ENCODE assay signal across 20 cellular contexts in the genomic region with DNA sequence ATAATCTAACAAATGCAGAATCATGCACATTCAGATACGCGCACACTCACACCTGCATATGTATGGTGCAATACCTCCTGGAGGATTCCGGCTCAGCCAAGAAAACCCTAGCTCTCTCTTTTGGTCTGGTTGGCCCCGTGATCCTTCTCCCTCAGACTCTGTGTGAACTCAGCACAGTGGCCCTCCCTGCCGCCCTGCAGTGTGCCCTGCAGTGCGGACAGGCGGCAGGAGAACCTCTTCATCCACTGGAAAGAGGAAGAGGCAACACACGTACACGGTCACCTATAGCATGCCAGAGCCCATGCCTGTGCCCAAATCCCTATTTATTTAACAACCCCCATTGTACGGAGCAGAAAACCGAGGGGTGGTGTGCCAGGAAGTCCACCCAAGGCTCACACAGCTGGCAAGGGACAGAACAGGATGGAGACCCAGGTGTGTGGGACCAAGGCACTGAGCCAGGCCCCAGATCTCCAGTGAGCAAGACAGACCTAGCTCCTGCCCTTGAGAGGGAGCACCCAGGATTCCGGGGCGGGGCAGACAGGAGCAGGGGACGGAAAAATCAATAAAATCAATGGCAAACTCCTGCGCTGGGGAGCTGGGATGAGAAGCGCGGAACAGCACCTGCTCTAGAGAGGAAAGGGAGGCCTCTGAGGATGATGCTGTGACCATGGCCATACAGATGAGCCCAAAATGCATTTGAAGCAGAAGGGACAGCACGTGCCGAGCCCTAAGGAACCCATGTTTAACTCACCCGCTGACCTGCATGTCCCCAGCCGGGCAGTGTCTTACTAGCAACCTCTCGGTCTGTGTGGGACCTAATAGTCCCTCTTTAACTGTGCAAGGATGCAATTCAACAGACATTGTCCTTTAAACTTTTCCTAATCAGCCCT. TPM values are rescaled to one million over a fixed set of nuclear protein-coding genes. Genes with fewer than 3 reads are reported as not detected.
A peak's percentile ranks its signal among the peaks of the same experiment; 100 is the strongest.
DNase-seq lines count a peak whose midpoint lies in the region; ATAC-seq and TF ChIP-seq lines count a peak whose summit lies in the region.
"Had no signal": no experiment of that assay in that cellular context is flagged by ENCODE, and none has a peak within 500 bp of the region (broad histone marks: within the 10 kb centered on the region; RNA-seq: fewer than 3 reads in every experiment).

No MANE protein-coding gene starts in this region.

- POLR2A ChIA-PET in WTC11 (lab: Charles Lee): no interaction called here

- H3K27me3 Mint-ChIP-seq in WTC11 (ENCODE audit: low read depth) (peaks cover 19% of the 10 kb centered on the region), progenitor cell of endocrine pancreas (peaks cover 28% of the 10 kb centered on the region)

- H3K36me3 Mint-ChIP-seq in WTC11 (no peaks in the 10 kb centered on the region), progenitor cell of endocrine pancreas (ENCODE audit: insufficient read depth) (no peaks in the 10 kb centered on the region)
- H3K36me3 Mint-ChIP-seq: activated naive CD4-positive, alpha-beta T cell treated with anti-CD3 and anti-CD28 coated beads, Interleukin-2, amount 50 U/mL, for 72 hours; immature natural killer cell had no signal

- H3K4me1 Mint-ChIP-seq in WTC11: peaks cover 30% of the 10 kb centered on the region
- H3K4me1 Mint-ChIP-seq in progenitor cell of endocrine pancreas (ENCODE audit: low read depth): peaks cover 31% of the 10 kb centered on the region
- H3K4me1 Mint-ChIP-seq: immature natural killer cell had no signal

- no peak for ATAC-seq in WTC11
- peak; percentile 64 for ATAC-seq in left lobe of liver
- ATAC-seq: activated naive CD4-positive, alpha-beta T cell treated with anti-CD3 and anti-CD28 coated beads, Interleukin-2, amount 50 U/mL, for 72 hours; activated T-cell treated with anti-CD3 and anti-CD28 coated beads, Interleukin-2, amount 50 U/mL, for 4 hours; T-helper 17 cell had no signal

- no peak overlapping the region; the same call in none of the 2 replicates for H3K27ac Mint-ChIP-seq in WTC11
- peak overlapping the region; percentile 67 for H3K27ac Mint-ChIP-seq in progenitor cell of endocrine pancreas
- H3K27ac Mint-ChIP-seq: activated CD4-positive, alpha-beta memory T cell treated with anti-CD3 and anti-CD28 coated beads, Interleukin-2, amount 10 ng/mL, durations not matched to agents 7 days and 5 days; B cell; dendritic cell treated with granulocyte-macrophage colony-stimulating factor and Interleukin-4, amounts not matched to agents 40 ng/mL and 50 ng/mL, for 4 days; immature natural killer cell; T-helper 17 cell had no signal

- TF ChIP-seq CTCF in WTC11 (IDR thresholded peaks at IDR 0.05): no peak
- no peak for TF ChIP-seq CTCF in progenitor cell of endocrine pancreas (IDR thresholded peaks at IDR 0.05; ENCODE audit: unreplicated experiment)

- DNase-seq in HuH-7 (ENCODE audit: low spot score): peak; percentile 61
- DNase-seq in WTC11 (ENCODE audit: low spot score): no peak
- DNase-seq in left lobe of liver (ENCODE audit: low spot score): peak; percentile 78
- peak; percentile 56 for DNase-seq in progenitor cell of endocrine pancreas (ENCODE audit: low spot score, unreplicated experiment)
- DNase-seq in D341Med (ENCODE audit: low spot score): no peak
- no peak for DNase-seq in DMS153 (lab: John Stamatoyannopoulos, UW)
- DNase-seq in middle frontal gyrus (ENCODE audit: extremely low spot score, low spot score): no peak
- DNase-seq: activated CD4-positive, alpha-beta memory T cell treated with anti-CD3 and anti-CD28 coated beads, Interleukin-2, amount 10 ng/mL, durations not matched to agents 7 days and 5 days; activated T-cell treated with anti-CD3 and anti-CD28 coated beads, Interleukin-2, amount 50 U/mL, for 4 hours; erythroblast; immature natural killer cell; NCI-H1417 treated with DMSO at 0.1 percent for 48 hours; NCI-H446 treated with DMSO at 0.1 percent for 48 hours; stimulated activated CD4-positive, alpha-beta T cell treated with anti-CD3 and anti-CD28 coated beads, Interleukin-4, amount 100 ng/mL, for 24 hours; T-helper 17 cell; WERI-Rb-1 had no signal

- CTCF ChIA-PET in WTC11 (lab: Charles Lee): no interaction called here

- no peak overlapping the region for H3K4me3 Mint-ChIP-seq in WTC11
- no peak overlapping the region for H3K4me3 Mint-ChIP-seq in progenitor cell of endocrine pancreas (ENCODE audit: low read depth)
- H3K4me3 Mint-ChIP-seq: activated CD4-positive, alpha-beta memory T cell treated with anti-CD3 and anti-CD28 coated beads, Interleukin-2, amount 10 ng/mL, durations not matched to agents 7 days and 5 days; activated T-cell treated with anti-CD3 and anti-CD28 coated beads, Interleukin-2, amount 50 U/mL, for 4 hours; B cell; dendritic cell treated with granulocyte-macrophage colony-stimulating factor and Interleukin-4, amounts not matched to agents 40 ng/mL and 50 ng/mL, for 4 days had no signal

- H3K9me3 Mint-ChIP-seq in WTC11: no peaks in the 10 kb centered on the region
- H3K9me3 Mint-ChIP-seq in progenitor cell of endocrine pancreas (ENCODE audit: low read depth): no peaks in the 10 kb centered on the region
- H3K9me3 Mint-ChIP-seq: activated CD4-positive, alpha-beta memory T cell treated with anti-CD3 and anti-CD28 coated beads, Interleukin-2, amount 10 ng/mL, durations not matched to agents 7 days and 5 days; activated naive CD4-positive, alpha-beta T cell treated with anti-CD3 and anti-CD28 coated beads, Interleukin-2, amount 50 U/mL, for 72 hours; activated T-cell treated with anti-CD3 and anti-CD28 coated beads, Interleukin-2, amount 50 U/mL, for 4 hours; dendritic cell treated with granulocyte-macrophage colony-stimulating factor and Interleukin-4, amounts not matched to agents 40 ng/mL and 50 ng/mL, for 4 days; immature natural killer cell had no signal

TF ChIP-seq in WTC11, 78 proteins besides CTCF, POLR2A, EP300 and RAD21:
- TF ChIP-seq FOXP1 (CRISPR knock-in tag; IDR thresholded peaks at IDR 0.05; ENCODE audit: borderline replicate concordance): no peak
- no peak for TF ChIP-seq MYBL2 (CRISPR knock-in tag; IDR thresholded peaks at IDR 0.05)
- TF ChIP-seq GRHL2 (CRISPR knock-in tag; IDR thresholded peaks at IDR 0.05; ENCODE audit: insufficient replicate concordance, severe bottlenecking): no peak
- TF ChIP-seq GABPB1 (CRISPR knock-in tag; IDR thresholded peaks at IDR 0.05): peak; percentile 32; the same call in 1 of the 2 replicates
- no peak for TF ChIP-seq IRF2 (CRISPR knock-in tag; IDR thresholded peaks at IDR 0.05; ENCODE audit: borderline replicate concordance, low read depth)
TF ChIP-seq in WTC11: peak in this region for 1.

RNA-seq across cellular contexts. Expression of a gene that starts 54.7 kb away (rescaled TPM):
- total RNA-seq in WTC11 (2021) (not detected in 3 replicates), left lobe of liver (not detected), progenitor cell of endocrine pancreas (0.43 and 0.80 TPM in 2 replicates)
- total RNA-seq: activated CD4-positive, alpha-beta memory T cell treated with anti-CD3 and anti-CD28 coated beads, Interleukin-2, amount 10 ng/mL, durations not matched to agents 7 days and 5 days; activated naive CD4-positive, alpha-beta T cell treated with anti-CD3 and anti-CD28 coated beads, Interleukin-2, amount 50 U/mL, for 72 hours; activated T-cell treated with anti-CD3 and anti-CD28 coated beads, Interleukin-2, amount 50 U/mL, for 4 hours; B cell; omental fat pad; T-helper 17 cell had no signal

Comparison
In these comparisons a context has a peak if more than half of its experiments do, and no peak if none do; other contexts are left out.
1. DNase-seq: peak in HuH-7 (single experiment), left lobe of liver (single experiment) and progenitor cell of endocrine pancreas (single experiment); none in WTC11 (single experiment), D341Med (single experiment), DMS153 (single experiment) and middle frontal gyrus (single experiment).